In genomic region chr3:55629432-55629831, GRCh38 we compare ENCODE assay signal across 17 cellular contexts.
DNase-seq lines count a peak whose midpoint lies in the region; ATAC-seq and TF ChIP-seq lines count a peak whose summit lies in the region.
"Had no signal": no experiment of that assay in that cellular context is flagged by ENCODE, and none has a peak within 500 bp of the region (broad histone marks: within the 10 kb centered on the region; RNA-seq: fewer than 3 reads in every experiment).

No MANE protein-coding gene starts in this region.

- BruUV-seq in Calu3 (replicated peaks; lab: Mats Ljungman, UMichigan), result no TSS peak

- peaks cover 7% of the 10 kb centered on the region for H3K9me3 Mint-ChIP-seq in Calu3 (ENCODE audit: low read depth, unreplicated experiment)

- CTCF ChIA-PET in RWPE1 (lab: Yijun Ruan, JAX) (interaction anchor here (0.6 kb wide), 1 partner anchor 1540 kb away, joined by 3 read pairs; no protein-coding TSS in a partner anchor), Calu3 (lab: Charles Lee) (no interaction called here)

- POLR2A ChIA-PET in RWPE1 (lab: Yijun Ruan, JAX; ENCODE audit: low non-redundant PET), result no interaction called here

- H3K36me3 Mint-ChIP-seq in Calu3 (ENCODE audit: insufficient read depth, unreplicated experiment), result no peaks in the 10 kb centered on the region

- H3K27me3 Mint-ChIP-seq in Calu3 (ENCODE audit: unreplicated experiment), result no peaks in the 10 kb centered on the region

- no peak for ATAC-seq in HG03139 (IDR thresholded peaks at IDR 0.05; ENCODE audit: unreplicated experiment)
- ATAC-seq: left lobe of liver had no signal

- H3K27ac Mint-ChIP-seq in Calu3 (ENCODE audit: unreplicated experiment), result no peak overlapping the region

- intact Hi-C loops in Calu3 (cut with micrococcal nuclease; ENCODE audit: unreplicated experiment), result no loop called here

- TF ChIP-seq CTCF in RWPE1 (conservative IDR thresholded peaks at IDR 0.05; ENCODE audit: low read depth) (no peak), Calu3 (IDR thresholded peaks at IDR 0.05; ENCODE audit: unreplicated experiment) (no peak)

- no peaks in the 10 kb centered on the region for H3K4me1 Mint-ChIP-seq in Calu3 (ENCODE audit: low read depth, unreplicated experiment)

- H3K4me3 Mint-ChIP-seq in Calu3 (ENCODE audit: low read depth, unreplicated experiment), result no peak overlapping the region

- H3K27ac ChIP-seq in RWPE1, result no peak overlapping the region
- H3K27ac ChIP-seq: coronary artery, KMS-11, tibial artery had no signal

- peak; percentile 33 for DNase-seq in Daoy (ENCODE audit: low read depth)
- peak; percentile 50 for DNase-seq in NCI-H2029 (lab: John Stamatoyannopoulos, UW)
- peak; percentile 88 for DNase-seq in amniotic epithelial cell (ENCODE audit: low read depth)
- peak; percentile 25 for DNase-seq in medulla oblongata (ENCODE audit: extremely low spot score)
- DNase-seq in RWPE1 (ENCODE audit: low spot score), result no peak
- no peak for DNase-seq in NCI-H1436 treated with DMSO at 0.1 percent for 48 hours (lab: John Stamatoyannopoulos, UW)
- no peak for DNase-seq in Calu3
- DNase-seq: activated T-cell treated with anti-CD3 and anti-CD28 coated beads, Interleukin-2, amount 50 U/mL, for 1 hour; BE2C; EL; NCI-H2081; stimulated activated CD8-positive, alpha-beta memory T cell treated with anti-CD3 and anti-CD28 coated beads, Interleukin-4, amount 100 ng/mL, for 48 hours; tibial artery had no signal

Comparison
In these comparisons a context has a peak if more than half of its experiments do, and no peak if none do; other contexts are left out.
1. DNase-seq: peak in Daoy (single experiment), NCI-H2029 (single experiment), amniotic epithelial cell (single experiment) and medulla oblongata (single experiment); none in RWPE1 (single experiment), NCI-H1436 treated with DMSO at 0.1 percent for 48 hours (single experiment) and Calu3 (single experiment).